ENCODE assay signal across 8 cellular contexts in genomic region chr12:76029982-76030377, GRCh38. TPM values are rescaled to one million over a fixed set of nuclear protein-coding genes. Genes with fewer than 3 reads are reported as not detected.
DNase-seq lines count a peak whose midpoint lies in the region; ATAC-seq and TF ChIP-seq lines count a peak whose summit lies in the region.

No MANE protein-coding gene starts in this region.

- H3K27ac ChIP-seq in HCT116 (ENCODE audit: low read depth, low read length), result peak overlapping the region; percentile 88

- peak overlapping the region; percentile 75 for H3K4me3 ChIP-seq in HCT116 (replicated peaks in 1 of 2; ENCODE audit: low read depth in 1 of 2, low read length in 2 of 2)
- peak overlapping the region; percentile 98 for H3K4me3 ChIP-seq in skeletal muscle satellite cell (ENCODE audit: low read length)

- H3K4me3 Mint-ChIP-seq in activated T-helper 2 cell treated with anti-CD3 and anti-CD28 coated beads, Interferon-gamma antibody, Interleukin-2, Interleukin-4, amounts not matched to agents 10 μg/mL and 5 μg/mL and 100 μg/mL, durations not matched to agents 14 hours and 24 hours and 36 hours (ENCODE audit: low read depth), result peak overlapping the region; percentile 97
- peak overlapping the region; percentile 94 for H3K4me3 Mint-ChIP-seq in glutamatergic neuron (ENCODE audit: unreplicated experiment)

- H3K4me2 ChIP-seq in HCT116 (ENCODE audit: low read length) (peak overlapping the region; percentile 76), skeletal muscle satellite cell (ENCODE audit: low read length) (peak overlapping the region; percentile 82)

- POLR2A ChIA-PET in HCT116 (lab: Charles Lee), result interaction anchor here (3.1 kb wide), 1 partner anchor 51 kb away, joined by 17 read pairs; no protein-coding TSS in a partner anchor

- peaks cover 4 to 20% of the 10 kb centered on the region in 2 experiments; a peak in 3 of 4 replicates for H3K36me3 ChIP-seq in HCT116 (ENCODE audit: control insufficient read depth in 1 of 2, insufficient read depth in 2 of 2, low read length in 2 of 2)
- peaks cover 43% of the 10 kb centered on the region for H3K36me3 ChIP-seq in skeletal muscle satellite cell (ENCODE audit: insufficient read depth, low read length)

- peaks cover 55% of the 10 kb centered on the region for H3K4me1 Mint-ChIP-seq in activated T-helper 2 cell treated with anti-CD3 and anti-CD28 coated beads, Interferon-gamma antibody, Interleukin-2, Interleukin-4, amounts not matched to agents 10 μg/mL and 5 μg/mL and 100 μg/mL, durations not matched to agents 14 hours and 24 hours and 36 hours (ENCODE audit: low read depth)
- H3K4me1 Mint-ChIP-seq in glutamatergic neuron (ENCODE audit: low read depth, unreplicated experiment), result peaks cover 34% of the 10 kb centered on the region

- no peaks in the 10 kb centered on the region for H3K9me3 Mint-ChIP-seq in activated T-helper 2 cell treated with anti-CD3 and anti-CD28 coated beads, Interferon-gamma antibody, Interleukin-2, Interleukin-4, amounts not matched to agents 10 μg/mL and 5 μg/mL and 100 μg/mL, durations not matched to agents 14 hours and 24 hours and 36 hours
- H3K9me3 Mint-ChIP-seq in glutamatergic neuron (ENCODE audit: unreplicated experiment), result peaks cover 31% of the 10 kb centered on the region

- RAD21 ChIA-PET in HCT116 (lab: Charles Lee; ENCODE audit: low non-redundant PET in 1 of 2, low total read pairs in 2 of 2, uncharacterized antibody in 2 of 2, unreplicated experiment in 2 of 2), result no interaction called here

- H3K9me3 ChIP-seq in HCT116 (ENCODE audit: control insufficient read depth in 1 of 2, insufficient read depth in 1 of 2, low read depth in 1 of 2, low read length in 2 of 2) (no peaks in the 10 kb centered on the region), skeletal muscle satellite cell (replicated peaks; ENCODE audit: low read length) (no peaks in the 10 kb centered on the region)

- ATAC-seq in HCT116, result no peak
- no peak for ATAC-seq in HG03520 (IDR thresholded peaks at IDR 0.05; ENCODE audit: unreplicated experiment)

- H3K4me1 ChIP-seq in HCT116 (ENCODE audit: control insufficient read depth in 1 of 2, insufficient read depth in 2 of 2, low read length in 2 of 2), result peaks cover 20 to 72% of the 10 kb centered on the region in 2 experiments
- peaks cover 51% of the 10 kb centered on the region for H3K4me1 ChIP-seq in skeletal muscle satellite cell (ENCODE audit: control insufficient read depth, insufficient read depth, low read length)

- intact Hi-C loops in HCT116 (cut with micrococcal nuclease), result loop anchor here (5.0 to 10.0 kb wide), 5 partner anchors 263 to 695 kb away; partner anchors contain the start of genes CAPS2 and GLIPR1L1
- intact Hi-C loops in activated T-helper 2 cell treated with anti-CD3 and anti-CD28 coated beads, Interferon-gamma antibody, Interleukin-2, Interleukin-4, amounts not matched to agents 10 μg/mL and 5 μg/mL and 100 μg/mL, durations not matched to agents 14 hours and 24 hours and 36 hours (cut with micrococcal nuclease), result loop anchor here (2.0 to 5.0 kb wide), 5 partner anchors 95 to 527 kb away; partner anchors contain the start of gene OSBPL8

- no peaks in the 10 kb centered on the region for H3K27me3 Mint-ChIP-seq in activated T-helper 2 cell treated with anti-CD3 and anti-CD28 coated beads, Interferon-gamma antibody, Interleukin-2, Interleukin-4, amounts not matched to agents 10 μg/mL and 5 μg/mL and 100 μg/mL, durations not matched to agents 14 hours and 24 hours and 36 hours (ENCODE audit: low read depth)
- peaks cover 25% of the 10 kb centered on the region for H3K27me3 Mint-ChIP-seq in glutamatergic neuron (ENCODE audit: unreplicated experiment)

- no peak for TF ChIP-seq CTCF in HCT116 (IDR thresholded peaks at IDR 0.05 in 2 of 3, conservative IDR thresholded peaks at IDR 0.05 in 1 of 3; ENCODE audit: borderline replicate concordance in 1 of 3, insufficient read depth in 1 of 3, low read depth in 2 of 3, low read length in 2 of 3)
- TF ChIP-seq CTCF in glutamatergic neuron (IDR thresholded peaks at IDR 0.05; ENCODE audit: partially characterized antibody, unreplicated experiment), result no peak

- no peak for TF ChIP-seq RAD21 in HCT116 (IDR thresholded peaks at IDR 0.05; ENCODE audit: low read depth)

- H3K79me2 ChIP-seq in HCT116 (ENCODE audit: insufficient read depth, low read length), result peaks cover 58% of the 10 kb centered on the region

- BruUV-seq in HCT116 (replicated peaks; lab: Mats Ljungman, UMichigan), result TSS peak; percentile 40

- no peaks in the 10 kb centered on the region for H4K20me1 ChIP-seq in HCT116 (ENCODE audit: insufficient read depth)

- H3K27ac Mint-ChIP-seq in activated T-helper 2 cell treated with anti-CD3 and anti-CD28 coated beads, Interferon-gamma antibody, Interleukin-2, Interleukin-4, amounts not matched to agents 10 μg/mL and 5 μg/mL and 100 μg/mL, durations not matched to agents 14 hours and 24 hours and 36 hours, result peak overlapping the region; percentile 97
- peak overlapping the region; percentile 97 for H3K27ac Mint-ChIP-seq in glutamatergic neuron (ENCODE audit: unreplicated experiment)

- CTCF ChIA-PET in HCT116 (lab: Charles Lee), result no interaction called here

- H3K9ac ChIP-seq in HCT116 (ENCODE audit: low read length) (peak overlapping the region; percentile 92), skeletal muscle satellite cell (ENCODE audit: low read depth, low read length) (peak overlapping the region; percentile 99)

- no peaks in the 10 kb centered on the region for H3K9me2 ChIP-seq in HCT116 (ENCODE audit: insufficient read depth)

- H2AFZ ChIP-seq in HCT116 (ENCODE audit: low read depth, low read length, poor library complexity, severe bottlenecking), result no peak overlapping the region

- H3K36me3 Mint-ChIP-seq in activated T-helper 2 cell treated with anti-CD3 and anti-CD28 coated beads, Interferon-gamma antibody, Interleukin-2, Interleukin-4, amounts not matched to agents 10 μg/mL and 5 μg/mL and 100 μg/mL, durations not matched to agents 14 hours and 24 hours and 36 hours (ENCODE audit: low read depth), result peaks cover 65% of the 10 kb centered on the region
- H3K36me3 Mint-ChIP-seq in glutamatergic neuron (ENCODE audit: unreplicated experiment), result peaks cover 12% of the 10 kb centered on the region

- DNase-seq in CD1c-positive myeloid dendritic cell (ENCODE audit: extremely low spot score) (peak; percentile 62), HCT116 (ENCODE audit: low read depth, low spot score) (no peak), glutamatergic neuron (peak; percentile 35), occipital lobe (lab: John Stamatoyannopoulos, UW) (no peak), NOMO-1 (lab: John Stamatoyannopoulos, UW; ENCODE audit: unreplicated experiment in 2 of 2) (no peak)
- no peak for DNase-seq in activated T-helper 2 cell treated with anti-CD3 and anti-CD28 coated beads, Interferon-gamma antibody, Interleukin-2, Interleukin-4, amounts not matched to agents 10 μg/mL and 5 μg/mL and 100 μg/mL, durations not matched to agents 14 hours and 24 hours and 36 hours (ENCODE audit: low spot score)

- TF ChIP-seq POLR2A in HCT116 (IDR thresholded peaks at IDR 0.05; ENCODE audit: borderline replicate concordance, extremely low read depth, insufficient read depth, insufficient read length), result peak; percentile 25

- H3K27me3 ChIP-seq in HCT116 (ENCODE audit: insufficient read depth, low read length) (no peaks in the 10 kb centered on the region), skeletal muscle satellite cell (ENCODE audit: control insufficient read depth, insufficient read depth, low read length) (no peaks in the 10 kb centered on the region)

TF ChIP-seq in HCT116, 20 proteins besides CTCF, POLR2A, EP300 and RAD21 (continues in another document):
- no peak for TF ChIP-seq SIN3A (IDR thresholded peaks at IDR 0.05; ENCODE audit: low read depth)
- no peak for TF ChIP-seq CBX3 (IDR thresholded peaks at IDR 0.05; ENCODE audit: low read depth)
- TF ChIP-seq SP1 (IDR thresholded peaks at IDR 0.05; ENCODE audit: low read depth), result peak; percentile 7; the same call in 1 of the 2 replicates
- TF ChIP-seq EZH2phosphoT487 (IDR thresholded peaks at IDR 0.05; ENCODE audit: borderline replicate concordance), result no peak
- peak; percentile 4; the same call in 1 of the 2 replicates for TF ChIP-seq JUND (IDR thresholded peaks at IDR 0.05)
- no peak for TF ChIP-seq EGR1 (IDR thresholded peaks at IDR 0.05; ENCODE audit: low read depth)
- TF ChIP-seq EZH2 (IDR thresholded peaks at IDR 0.05), result no peak
- no peak for TF ChIP-seq ATF3 (IDR thresholded peaks at IDR 0.05)
- TF ChIP-seq TCF7L2 (IDR thresholded peaks at IDR 0.05; ENCODE audit: borderline replicate concordance, extremely low read depth, insufficient read depth, insufficient read length), result no peak
- 0 out of 2 replicates have a peak, but pooled peaks have one; percentile 6 for TF ChIP-seq CEBPB (IDR thresholded peaks at IDR 0.05; ENCODE audit: low read depth)
- no peak for TF ChIP-seq FOSL1 (IDR thresholded peaks at IDR 0.05; ENCODE audit: low read depth)
- no peak for TF ChIP-seq SRF (IDR thresholded peaks at IDR 0.05; ENCODE audit: low read depth)
- no peak for TF ChIP-seq MAX (IDR thresholded peaks at IDR 0.05)

RNA-seq across cellular contexts. Expression of gene PHLDA1, which starts 1.6 kb away (rescaled TPM):
- 231 TPM for total RNA-seq in HCT116 (2021; ENCODE audit: unreplicated experiment)
- 178 and 186 TPM in 2 replicates for polyA plus RNA-seq in HCT116 (2012)
- total RNA-seq in activated T-helper 2 cell treated with anti-CD3 and anti-CD28 coated beads, Interferon-gamma antibody, Interleukin-2, Interleukin-4, amounts not matched to agents 10 μg/mL and 5 μg/mL and 100 μg/mL, durations not matched to agents 14 hours and 24 hours and 36 hours, result 43.2 and 44.2 TPM in 2 replicates
- total RNA-seq in glutamatergic neuron (ENCODE audit: unreplicated experiment), result 169 TPM
- total RNA-seq in skeletal muscle satellite cell (2012; rRNA removed), result 57.2 and 119 TPM in 2 replicates
- total RNA-seq in occipital lobe, result 24.8 TPM

RNA-seq across cellular contexts. Expression of gene NAP1L1, which starts 54.5 kb away (rescaled TPM):
- 531 TPM for total RNA-seq in HCT116 (2021; ENCODE audit: unreplicated experiment)
- 226 and 309 TPM in 2 replicates for polyA plus RNA-seq in HCT116 (2012)
- total RNA-seq in activated T-helper 2 cell treated with anti-CD3 and anti-CD28 coated beads, Interferon-gamma antibody, Interleukin-2, Interleukin-4, amounts not matched to agents 10 μg/mL and 5 μg/mL and 100 μg/mL, durations not matched to agents 14 hours and 24 hours and 36 hours, result 701 and 744 TPM in 2 replicates
- total RNA-seq in glutamatergic neuron (ENCODE audit: unreplicated experiment), result 635 TPM
- total RNA-seq in skeletal muscle satellite cell (2012; rRNA removed), result 151 and 210 TPM in 2 replicates
- total RNA-seq in occipital lobe, result 191 TPM

Comparison
In these comparisons a context has a peak if more than half of its experiments do, and no peak if none do; other contexts are left out.
1. DNase-seq: peak in CD1c-positive myeloid dendritic cell (single experiment) and glutamatergic neuron (single experiment); none in HCT116 (single experiment), activated T-helper 2 cell treated with anti-CD3 and anti-CD28 coated beads, Interferon-gamma antibody, Interleukin-2, Interleukin-4, amounts not matched to agents 10 μg/mL and 5 μg/mL and 100 μg/mL, durations not matched to agents 14 hours and 24 hours and 36 hours (single experiment), occipital lobe (single experiment) and NOMO-1 (0 of 2).